1 cellular context compared by ENCODE assay signal in genomic region chr15:38876621-38877020, GRCh38.
TF ChIP-seq lines count a peak whose summit lies in the region.

No MANE protein-coding gene starts in this region.

TF ChIP-seq in SK-N-SH, 30 proteins besides CTCF, POLR2A, EP300 and RAD21 (continued from another document):
- TF ChIP-seq TAF1 (IDR thresholded peaks at IDR 0.05; ENCODE audit: borderline replicate concordance, low read depth, low read length) (no peak), IRF3 (IDR thresholded peaks at IDR 0.05; ENCODE audit: low read depth, low read length) (no peak), TEAD4 (IDR thresholded peaks at IDR 0.05; ENCODE audit: borderline replicate concordance, insufficient read depth) (no peak), GABPA (IDR thresholded peaks at IDR 0.05; ENCODE audit: low read depth) (no peak)
